Comparison of ENCODE assay signal across 1 cellular context in the genomic region with DNA sequence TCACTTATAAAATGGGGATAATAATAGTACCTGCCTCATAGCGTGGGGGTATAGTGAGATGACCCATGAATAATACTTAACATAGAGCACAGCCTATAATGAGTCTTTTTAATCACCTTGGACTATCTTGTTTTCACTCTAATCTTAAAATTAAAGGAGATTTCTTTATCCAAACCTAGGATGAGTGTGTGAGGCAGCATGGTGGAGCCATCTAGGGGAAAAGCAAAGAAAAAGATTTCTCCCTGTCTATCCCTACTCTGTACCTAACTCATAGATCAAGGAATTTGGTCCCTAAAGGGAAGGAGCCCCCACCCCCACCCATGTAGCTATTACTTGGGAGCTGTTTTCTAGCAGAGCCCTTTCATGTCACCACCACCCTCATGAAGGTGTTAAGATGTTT.
TF ChIP-seq lines count a peak whose summit lies in the region.

No MANE protein-coding gene starts in this region.

TF ChIP-seq in Ishikawa, 13 proteins besides CTCF, POLR2A, EP300 and RAD21:
- TF ChIP-seq, protein P1, sequence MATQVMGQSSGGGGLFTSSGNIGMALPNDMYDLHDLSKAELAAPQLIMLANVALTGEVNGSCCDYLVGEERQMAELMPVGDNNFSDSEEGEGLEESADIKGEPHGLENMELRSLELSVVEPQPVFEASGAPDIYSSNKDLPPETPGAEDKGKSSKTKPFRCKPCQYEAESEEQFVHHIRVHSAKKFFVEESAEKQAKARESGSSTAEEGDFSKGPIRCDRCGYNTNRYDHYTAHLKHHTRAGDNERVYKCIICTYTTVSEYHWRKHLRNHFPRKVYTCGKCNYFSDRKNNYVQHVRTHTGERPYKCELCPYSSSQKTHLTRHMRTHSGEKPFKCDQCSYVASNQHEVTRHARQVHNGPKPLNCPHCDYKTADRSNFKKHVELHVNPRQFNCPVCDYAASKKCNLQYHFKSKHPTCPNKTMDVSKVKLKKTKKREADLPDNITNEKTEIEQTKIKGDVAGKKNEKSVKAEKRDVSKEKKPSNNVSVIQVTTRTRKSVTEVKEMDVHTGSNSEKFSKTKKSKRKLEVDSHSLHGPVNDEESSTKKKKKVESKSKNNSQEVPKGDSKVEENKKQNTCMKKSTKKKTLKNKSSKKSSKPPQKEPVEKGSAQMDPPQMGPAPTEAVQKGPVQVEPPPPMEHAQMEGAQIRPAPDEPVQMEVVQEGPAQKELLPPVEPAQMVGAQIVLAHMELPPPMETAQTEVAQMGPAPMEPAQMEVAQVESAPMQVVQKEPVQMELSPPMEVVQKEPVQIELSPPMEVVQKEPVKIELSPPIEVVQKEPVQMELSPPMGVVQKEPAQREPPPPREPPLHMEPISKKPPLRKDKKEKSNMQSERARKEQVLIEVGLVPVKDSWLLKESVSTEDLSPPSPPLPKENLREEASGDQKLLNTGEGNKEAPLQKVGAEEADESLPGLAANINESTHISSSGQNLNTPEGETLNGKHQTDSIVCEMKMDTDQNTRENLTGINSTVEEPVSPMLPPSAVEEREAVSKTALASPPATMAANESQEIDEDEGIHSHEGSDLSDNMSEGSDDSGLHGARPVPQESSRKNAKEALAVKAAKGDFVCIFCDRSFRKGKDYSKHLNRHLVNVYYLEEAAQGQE (IDR thresholded peaks at IDR 0.05; ENCODE audit: low read depth), result no peak
- TF ChIP-seq CEBPB (IDR thresholded peaks at IDR 0.05) (no peak), ZBTB7A (IDR thresholded peaks at IDR 0.05; ENCODE audit: low read depth) (no peak), CREB1 (IDR thresholded peaks at IDR 0.05; ENCODE audit: low read depth) (no peak), NFIC (IDR thresholded peaks at IDR 0.05) (no peak), FOXM1 (IDR thresholded peaks at IDR 0.05; ENCODE audit: borderline replicate concordance, low read depth) (no peak), YY1 (IDR thresholded peaks at IDR 0.05; ENCODE audit: low read depth) (no peak), TEAD4 (IDR thresholded peaks at IDR 0.05) (no peak), TAF1 (IDR thresholded peaks at IDR 0.05; ENCODE audit: low read depth) (no peak), EGR1 (IDR thresholded peaks at IDR 0.05) (no peak), TCF12 (IDR thresholded peaks at IDR 0.05; ENCODE audit: low read depth) (no peak)
- TF ChIP-seq, protein P2, sequence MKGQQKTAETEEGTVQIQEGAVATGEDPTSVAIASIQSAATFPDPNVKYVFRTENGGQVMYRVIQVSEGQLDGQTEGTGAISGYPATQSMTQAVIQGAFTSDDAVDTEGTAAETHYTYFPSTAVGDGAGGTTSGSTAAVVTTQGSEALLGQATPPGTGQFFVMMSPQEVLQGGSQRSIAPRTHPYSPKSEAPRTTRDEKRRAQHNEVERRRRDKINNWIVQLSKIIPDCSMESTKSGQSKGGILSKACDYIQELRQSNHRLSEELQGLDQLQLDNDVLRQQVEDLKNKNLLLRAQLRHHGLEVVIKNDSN (IDR thresholded peaks at IDR 0.05), result no peak
- TF ChIP-seq, protein P3, sequence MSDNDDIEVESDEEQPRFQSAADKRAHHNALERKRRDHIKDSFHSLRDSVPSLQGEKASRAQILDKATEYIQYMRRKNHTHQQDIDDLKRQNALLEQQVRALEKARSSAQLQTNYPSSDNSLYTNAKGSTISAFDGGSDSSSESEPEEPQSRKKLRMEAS (IDR thresholded peaks at IDR 0.05), result no peak
TF ChIP-seq in Ishikawa: peak in this region for 0.
